ENCODE assay signal across 8 cellular contexts in genomic region chr15:42737529-42738328, GRCh38. TPM values are rescaled to one million over a fixed set of nuclear protein-coding genes. Genes with fewer than 3 reads are reported as not detected.
DNase-seq lines count a peak whose midpoint lies in the region; ATAC-seq and TF ChIP-seq lines count a peak whose summit lies in the region.

No MANE protein-coding gene starts in this region.

- H3K27me3 Mint-ChIP-seq in T-helper 1 cell treated with Interleukin-12 subunit alpha and Interleukin-12 subunit beta and Interleukin-4 antibody, amounts not matched to agents 30 μg/mL and 1 μg/mL, for 36 hours (ENCODE audit: low read depth), result no peaks in the 10 kb centered on the region

- H2AFZ ChIP-seq in fibroblast of lung (ENCODE audit: low read length), result peak overlapping the region; percentile 45

- H3K27me3 ChIP-seq in fibroblast of lung (ENCODE audit: control insufficient read depth, insufficient read depth, low read length), result no peaks in the 10 kb centered on the region

- peak overlapping the region; percentile 42 to 66 (median 52) for H3K4me3 ChIP-seq in fibroblast of lung (replicated peaks in 1 of 4; ENCODE audit: control extremely low read depth in 1 of 4, insufficient read depth in 1 of 4, low read depth in 3 of 4, low read length in 4 of 4)
- peak overlapping the region; percentile 62 for H3K4me3 ChIP-seq in retinal pigment epithelial cell (ENCODE audit: low read length)

- peak overlapping the region; percentile 73 for H3K4me2 ChIP-seq in fibroblast of lung (ENCODE audit: extremely low read depth, insufficient read depth, low read length)

- POLR2A ChIA-PET in RWPE1 (lab: Yijun Ruan, JAX; ENCODE audit: low non-redundant PET), result no interaction called here

- H3K36me3 Mint-ChIP-seq in T-helper 1 cell treated with Interleukin-12 subunit alpha and Interleukin-12 subunit beta and Interleukin-4 antibody, amounts not matched to agents 30 μg/mL and 1 μg/mL, for 36 hours (ENCODE audit: low read depth), result peaks cover 10% of the 10 kb centered on the region

- H3K79me2 ChIP-seq in fibroblast of lung (ENCODE audit: control insufficient read depth, insufficient read depth, low read length), result peaks cover 6% of the 10 kb centered on the region

- CTCF ChIA-PET in RWPE1 (lab: Yijun Ruan, JAX), result interaction anchor here (0.6 to 0.9 kb wide), 7 partner anchors 34 to 287 kb away, joined by 3 to 9 read pairs (median 4); no protein-coding TSS in a partner anchor

- DNase-seq in T-helper 1 cell (no peak), RWPE1 (ENCODE audit: low spot score) (no peak), fibroblast of lung (ENCODE audit: low read depth in 2 of 2) (no peak), retinal pigment epithelial cell (ENCODE audit: low read depth) (no peak), NCI-H510A (lab: John Stamatoyannopoulos, UW) (no peak), T1000 (lab: John Stamatoyannopoulos, UW) (no peak)

- no peaks in the 10 kb centered on the region for H4K20me1 ChIP-seq in fibroblast of lung (ENCODE audit: control insufficient read depth, extremely low read depth, insufficient read depth, low read length)

- no peak for ATAC-seq in GM21515 (IDR thresholded peaks at IDR 0.05; ENCODE audit: unreplicated experiment)

- peaks cover 14% of the 10 kb centered on the region for H3K4me1 Mint-ChIP-seq in T-helper 1 cell treated with Interleukin-12 subunit alpha and Interleukin-12 subunit beta and Interleukin-4 antibody, amounts not matched to agents 30 μg/mL and 1 μg/mL, for 36 hours (ENCODE audit: low read depth)

- peaks cover 11% of the 10 kb centered on the region for H3K36me3 ChIP-seq in fibroblast of lung (ENCODE audit: control insufficient read depth, insufficient read depth, low read length)

- peak overlapping the region; percentile 71 for H3K9ac ChIP-seq in fibroblast of lung (ENCODE audit: insufficient read depth, low read length)

- peak overlapping the region; percentile 74 for H3K4me3 Mint-ChIP-seq in T-helper 1 cell treated with Interleukin-12 subunit alpha and Interleukin-12 subunit beta and Interleukin-4 antibody, amounts not matched to agents 30 μg/mL and 1 μg/mL, for 36 hours

- peak overlapping the region; percentile 52 for H3K27ac Mint-ChIP-seq in T-helper 1 cell treated with Interleukin-12 subunit alpha and Interleukin-12 subunit beta and Interleukin-4 antibody, amounts not matched to agents 30 μg/mL and 1 μg/mL, for 36 hours

- H3K9me3 ChIP-seq in fibroblast of lung (ENCODE audit: control insufficient read depth, insufficient read depth, low read depth, low read length), result no peaks in the 10 kb centered on the region

- peaks cover 3% of the 10 kb centered on the region for H3K4me1 ChIP-seq in fibroblast of lung (ENCODE audit: control insufficient read depth, extremely low read depth, insufficient read depth, low read length)

- no peaks in the 10 kb centered on the region for H3K9me3 Mint-ChIP-seq in T-helper 1 cell treated with Interleukin-12 subunit alpha and Interleukin-12 subunit beta and Interleukin-4 antibody, amounts not matched to agents 30 μg/mL and 1 μg/mL, for 36 hours

- H3K27ac ChIP-seq in RWPE1, result peak overlapping the region; percentile 81
- peak overlapping the region; percentile 70 for H3K27ac ChIP-seq in fibroblast of lung (ENCODE audit: insufficient read depth, low read length)

- TF ChIP-seq CTCF in RWPE1 (conservative IDR thresholded peaks at IDR 0.05; ENCODE audit: low read depth) (peak; percentile 62), fibroblast of lung (conservative IDR thresholded peaks at IDR 0.05 in 1 of 2, IDR thresholded peaks at IDR 0.05 in 1 of 2; ENCODE audit: low read depth in 1 of 2, low read length in 2 of 2) (no peak), retinal pigment epithelial cell (conservative IDR thresholded peaks at IDR 0.05; ENCODE audit: low read depth, low read length) (peak; percentile 55)

RNA-seq across cellular contexts. Expression of gene CDAN1, which starts 0.8 kb away (rescaled TPM):
- 8.9 and 9.5 TPM in 2 replicates for total RNA-seq in fibroblast of lung
- polyA plus RNA-seq in fibroblast of lung, result 3.0 and 4.1 TPM in 2 replicates
- 3.8 and 6.4 TPM in 2 replicates for polyA plus RNA-seq in fibroblast of lung (2012)
- 2.6 and 6.3 TPM in 2 replicates for polyA minus RNA-seq in fibroblast of lung (ENCODE audit: low replicate concordance)

Comparison
In these comparisons a context has a peak if more than half of its experiments do, and no peak if none do; other contexts are left out.
1. CTCF ChIP-seq: peak in RWPE1 (single experiment) and retinal pigment epithelial cell (single experiment); none in fibroblast of lung (0 of 2).